Comparison of ENCODE assay signal across 13 cellular contexts in the genomic region with DNA sequence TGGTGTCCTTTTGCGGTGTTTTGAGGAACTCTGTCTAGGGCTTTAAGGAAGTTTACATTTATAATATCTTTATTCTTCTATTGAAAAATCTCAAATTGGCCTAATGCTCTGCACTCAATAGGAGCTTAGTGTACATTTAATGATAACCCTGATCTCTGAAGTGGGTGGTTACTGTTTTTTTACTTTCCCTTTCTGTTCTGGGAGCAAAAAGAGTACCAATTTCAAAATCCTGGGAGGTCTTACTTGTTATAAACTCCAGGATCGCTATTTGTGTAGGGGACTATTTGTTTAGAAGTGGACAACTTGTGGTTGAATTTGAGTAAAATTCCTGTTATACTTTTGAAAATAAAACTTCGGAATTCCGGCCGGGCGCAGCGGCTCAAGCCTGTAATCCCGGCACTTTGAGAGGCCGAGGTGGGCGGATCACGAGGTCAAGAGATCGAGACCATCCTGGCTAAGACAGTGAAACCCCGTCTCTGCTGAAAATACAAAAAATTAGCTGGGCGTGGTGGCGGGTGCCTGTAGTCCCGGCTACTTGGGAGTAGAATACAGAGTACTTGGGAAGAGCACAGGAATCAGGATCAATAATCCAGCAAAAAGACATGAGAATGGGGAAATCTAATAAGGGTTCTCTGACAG. TPM values are rescaled to one million over a fixed set of nuclear protein-coding genes. Genes with fewer than 3 reads are reported as not detected.
A peak's percentile ranks its signal among the peaks of the same experiment; 100 is the strongest.
DNase-seq lines count a peak whose midpoint lies in the region; ATAC-seq lines count a peak whose summit lies in the region.
"Had no signal": no experiment of that assay in that cellular context is flagged by ENCODE, and none has a peak within 500 bp of the region (broad histone marks: within the 10 kb centered on the region; RNA-seq: fewer than 3 reads in every experiment).

No MANE protein-coding gene starts in this region.

- no peak overlapping the region for H3K27ac Mint-ChIP-seq in activated T-helper 2 cell treated with anti-CD3 and anti-CD28 coated beads, Interferon-gamma antibody, Interleukin-2, Interleukin-4, amounts not matched to agents 10 μg/mL and 5 μg/mL and 100 μg/mL, durations not matched to agents 14 hours and 24 hours and 36 hours
- H3K27ac Mint-ChIP-seq in naive B cell = peak overlapping the region in 5 of 6 donors; percentile 60 to 95 (median 78)

- H3K27me3 Mint-ChIP-seq in activated T-helper 2 cell treated with anti-CD3 and anti-CD28 coated beads, Interferon-gamma antibody, Interleukin-2, Interleukin-4, amounts not matched to agents 10 μg/mL and 5 μg/mL and 100 μg/mL, durations not matched to agents 14 hours and 24 hours and 36 hours (ENCODE audit: low read depth) = peaks cover 4% of the 10 kb centered on the region
- peaks cover 0 to under 1% (median 0%) of the 10 kb centered on the region in 3 donors for H3K27me3 Mint-ChIP-seq in naive B cell

- intact Hi-C loops in activated T-helper 2 cell treated with anti-CD3 and anti-CD28 coated beads, Interferon-gamma antibody, Interleukin-2, Interleukin-4, amounts not matched to agents 10 μg/mL and 5 μg/mL and 100 μg/mL, durations not matched to agents 14 hours and 24 hours and 36 hours (cut with micrococcal nuclease) = no loop called here

- DNase-seq in CD1c-positive myeloid dendritic cell (ENCODE audit: extremely low spot score) = peak; percentile 18
- no peak for DNase-seq in activated T-helper 2 cell treated with anti-CD3 and anti-CD28 coated beads, Interferon-gamma antibody, Interleukin-2, Interleukin-4, amounts not matched to agents 10 μg/mL and 5 μg/mL and 100 μg/mL, durations not matched to agents 14 hours and 24 hours and 36 hours (ENCODE audit: low spot score)
- peak; percentile 6 for DNase-seq in naive B cell
- no peak for DNase-seq in foreskin melanocyte
- DNase-seq in DMS79 (lab: John Stamatoyannopoulos, UW) = no peak
- DNase-seq: AML-193, amniotic stem cell, EL, T-helper 9 cell had no signal

- peak; percentile 23 for ATAC-seq in GM18868 (IDR thresholded peaks at IDR 0.05; ENCODE audit: unreplicated experiment)
- peak in 1 of 2 donors; percentile 49 for ATAC-seq in naive B cell (ENCODE audit: low read depth in 2 of 2)
- ATAC-seq in GM21619 (IDR thresholded peaks at IDR 0.05; ENCODE audit: unreplicated experiment) = no peak
- ATAC-seq in HG02642 (IDR thresholded peaks at IDR 0.05; ENCODE audit: poor library complexity, unreplicated experiment) = no peak

- H3K4me1 Mint-ChIP-seq in activated T-helper 2 cell treated with anti-CD3 and anti-CD28 coated beads, Interferon-gamma antibody, Interleukin-2, Interleukin-4, amounts not matched to agents 10 μg/mL and 5 μg/mL and 100 μg/mL, durations not matched to agents 14 hours and 24 hours and 36 hours (ENCODE audit: low read depth) = peaks cover 19% of the 10 kb centered on the region
- peaks cover 6 to 24% (median 24%) of the 10 kb centered on the region in 3 donors for H3K4me1 Mint-ChIP-seq in naive B cell

- H3K9me3 Mint-ChIP-seq in activated T-helper 2 cell treated with anti-CD3 and anti-CD28 coated beads, Interferon-gamma antibody, Interleukin-2, Interleukin-4, amounts not matched to agents 10 μg/mL and 5 μg/mL and 100 μg/mL, durations not matched to agents 14 hours and 24 hours and 36 hours = no peaks in the 10 kb centered on the region
- no peaks in the 10 kb centered on the region for H3K9me3 Mint-ChIP-seq in naive B cell

- H3K36me3 Mint-ChIP-seq in activated T-helper 2 cell treated with anti-CD3 and anti-CD28 coated beads, Interferon-gamma antibody, Interleukin-2, Interleukin-4, amounts not matched to agents 10 μg/mL and 5 μg/mL and 100 μg/mL, durations not matched to agents 14 hours and 24 hours and 36 hours (ENCODE audit: low read depth) = no peaks in the 10 kb centered on the region
- H3K36me3 Mint-ChIP-seq in naive B cell = no peaks in the 10 kb centered on the region

- H3K4me3 Mint-ChIP-seq in activated T-helper 2 cell treated with anti-CD3 and anti-CD28 coated beads, Interferon-gamma antibody, Interleukin-2, Interleukin-4, amounts not matched to agents 10 μg/mL and 5 μg/mL and 100 μg/mL, durations not matched to agents 14 hours and 24 hours and 36 hours (ENCODE audit: low read depth) = peak overlapping the region; percentile 28
- peak overlapping the region; percentile 60 to 89 (median 82) for H3K4me3 Mint-ChIP-seq in naive B cell

RNA-seq across cellular contexts. Expression of gene C4BPB, which starts 1.1 kb away (rescaled TPM):
- 0.23 and 0.41 TPM in 2 replicates for total RNA-seq in activated T-helper 2 cell treated with anti-CD3 and anti-CD28 coated beads, Interferon-gamma antibody, Interleukin-2, Interleukin-4, amounts not matched to agents 10 μg/mL and 5 μg/mL and 100 μg/mL, durations not matched to agents 14 hours and 24 hours and 36 hours
- polyA plus RNA-seq in naive B cell (ENCODE audit: low read depth in 6 of 6) = under 1 TPM in 1 of 6 donors, not detected in 5; 0.23 TPM
- total RNA-seq: HT1080 had no signal

RNA-seq across cellular contexts. Expression of gene C4BPA, which starts 14.3 kb away (rescaled TPM):
- total RNA-seq in activated T-helper 2 cell treated with anti-CD3 and anti-CD28 coated beads, Interferon-gamma antibody, Interleukin-2, Interleukin-4, amounts not matched to agents 10 μg/mL and 5 μg/mL and 100 μg/mL, durations not matched to agents 14 hours and 24 hours and 36 hours = not detected in 2 replicates
- not detected for polyA plus RNA-seq in naive B cell (ENCODE audit: low read depth in 6 of 6)
- total RNA-seq: HT1080 had no signal

RNA-seq across cellular contexts. Expression of gene PFKFB2, which starts 36.7 kb away (rescaled TPM):
- 1.9 and 2.2 TPM in 2 replicates for total RNA-seq in activated T-helper 2 cell treated with anti-CD3 and anti-CD28 coated beads, Interferon-gamma antibody, Interleukin-2, Interleukin-4, amounts not matched to agents 10 μg/mL and 5 μg/mL and 100 μg/mL, durations not matched to agents 14 hours and 24 hours and 36 hours
- 1 to 10 TPM; 2.5 to 8.2 (median 6.1) TPM for polyA plus RNA-seq in naive B cell (ENCODE audit: low read depth in 6 of 6)

RNA-seq across cellular contexts. Expression of gene YOD1, which starts 38.7 kb away (rescaled TPM):
- 8.1 and 8.7 TPM in 2 replicates for total RNA-seq in activated T-helper 2 cell treated with anti-CD3 and anti-CD28 coated beads, Interferon-gamma antibody, Interleukin-2, Interleukin-4, amounts not matched to agents 10 μg/mL and 5 μg/mL and 100 μg/mL, durations not matched to agents 14 hours and 24 hours and 36 hours
- 1 to 10 TPM; 1.3 to 3.5 (median 1.8) TPM for polyA plus RNA-seq in naive B cell (ENCODE audit: low read depth in 6 of 6)

RNA-seq across cellular contexts. Expression of gene C1orf116, which starts 57.2 kb away (rescaled TPM):
- not detected in 2 replicates for total RNA-seq in activated T-helper 2 cell treated with anti-CD3 and anti-CD28 coated beads, Interferon-gamma antibody, Interleukin-2, Interleukin-4, amounts not matched to agents 10 μg/mL and 5 μg/mL and 100 μg/mL, durations not matched to agents 14 hours and 24 hours and 36 hours
- polyA plus RNA-seq in naive B cell (ENCODE audit: low read depth in 6 of 6) = 1 to 10 TPM in 1 of 6 donors, under 1 TPM in 3, not detected in 2; 0.08 to 2.3 (median 0.12) TPM

Comparison
In these comparisons a context has a peak if more than half of its experiments do, and no peak if none do; other contexts are left out.
1. DNase-seq: peak in CD1c-positive myeloid dendritic cell (single experiment) and naive B cell (single experiment); none in activated T-helper 2 cell treated with anti-CD3 and anti-CD28 coated beads, Interferon-gamma antibody, Interleukin-2, Interleukin-4, amounts not matched to agents 10 μg/mL and 5 μg/mL and 100 μg/mL, durations not matched to agents 14 hours and 24 hours and 36 hours (single experiment), foreskin melanocyte (single experiment) and DMS79 (single experiment).